25 cellular contexts compared by ENCODE assay signal in genomic region chr19:19304186-19304975, GRCh38. TPM values are rescaled to one million over a fixed set of nuclear protein-coding genes. Genes with fewer than 3 reads are reported as not detected.
DNase-seq lines count a peak whose midpoint lies in the region; ATAC-seq and TF ChIP-seq lines count a peak whose summit lies in the region.
"Had no signal": no experiment of that assay in that cellular context is flagged by ENCODE, and none has a peak within 500 bp of the region (broad histone marks: within the 10 kb centered on the region; RNA-seq: fewer than 3 reads in every experiment).

No MANE protein-coding gene starts in this region.

- H3K4me1 Mint-ChIP-seq in T-helper 2 cell treated with Interferon-gamma antibody and Interleukin-4, amounts not matched to agents 5 μg/mL and 100 μg/mL, for 36 hours (ENCODE audit: low read depth), result no peaks in the 10 kb centered on the region
- H3K4me1 Mint-ChIP-seq: CD14-positive monocyte, neural crest cell had no signal

- H3K27me3 ChIP-seq in adrenal gland, result no peaks in the 10 kb centered on the region
- no peaks in the 10 kb centered on the region for H3K27me3 ChIP-seq in left ventricle myocardium inferior (ENCODE audit: low read depth)
- no peaks in the 10 kb centered on the region for H3K27me3 ChIP-seq in sigmoid colon
- H3K27me3 ChIP-seq: esophagus muscularis mucosa, spleen, upper lobe of left lung had no signal

- peaks cover 22% of the 10 kb centered on the region for H3K36me3 Mint-ChIP-seq in T-helper 2 cell treated with Interferon-gamma antibody and Interleukin-4, amounts not matched to agents 5 μg/mL and 100 μg/mL, for 36 hours (ENCODE audit: low read depth)

- H3K36me3 ChIP-seq in adrenal gland (replicated peaks in 1 of 2), result peaks cover 0 to 78% of the 10 kb centered on the region in 2 donors
- H3K36me3 ChIP-seq in left ventricle myocardium inferior, result peaks cover 92% of the 10 kb centered on the region
- peaks cover 37 to 94% (median 59%) of the 10 kb centered on the region in 4 donors for H3K36me3 ChIP-seq in sigmoid colon

- no peaks in the 10 kb centered on the region for H3K27me3 Mint-ChIP-seq in T-helper 2 cell treated with Interferon-gamma antibody and Interleukin-4, amounts not matched to agents 5 μg/mL and 100 μg/mL, for 36 hours (ENCODE audit: low read depth)
- H3K27me3 Mint-ChIP-seq: effector memory CD8-positive, alpha-beta T cell; stimulated activated naive CD8-positive, alpha-beta T cell treated with anti-CD3 and anti-CD28 coated beads, Interleukin-15, Interleukin-2, amounts not matched to agents 100 ng/mL and 50 ng/mL, for 24 hours had no signal

- TF ChIP-seq POLR2A in adrenal gland (IDR thresholded peaks at IDR 0.05), result no peak
- TF ChIP-seq POLR2A in sigmoid colon (IDR thresholded peaks at IDR 0.05), result no peak

- no peaks in the 10 kb centered on the region for H3K9me3 Mint-ChIP-seq in T-helper 2 cell treated with Interferon-gamma antibody and Interleukin-4, amounts not matched to agents 5 μg/mL and 100 μg/mL, for 36 hours
- H3K9me3 Mint-ChIP-seq: effector memory CD8-positive, alpha-beta T cell; neural crest cell; stimulated activated naive CD8-positive, alpha-beta T cell treated with anti-CD3 and anti-CD28 coated beads, Interleukin-15, Interleukin-2, amounts not matched to agents 100 ng/mL and 50 ng/mL, for 24 hours had no signal

- no peak overlapping the region for H3K27ac Mint-ChIP-seq in T-helper 2 cell treated with Interferon-gamma antibody and Interleukin-4, amounts not matched to agents 5 μg/mL and 100 μg/mL, for 36 hours
- H3K27ac Mint-ChIP-seq: activated CD8-positive, alpha-beta T cell treated with anti-CD3 and anti-CD28 coated beads, Interleukin-2, amount 10 ng/mL, durations not matched to agents 7 days and 5 days; effector memory CD8-positive, alpha-beta T cell; stimulated activated naive CD8-positive, alpha-beta T cell treated with anti-CD3 and anti-CD28 coated beads, Interleukin-15, Interleukin-2, amounts not matched to agents 100 ng/mL and 50 ng/mL, for 24 hours had no signal

- H3K27ac ChIP-seq in adrenal gland (peak overlapping the region in 2 of 5 donors; percentile 8 to 15), left ventricle myocardium inferior (replicated peaks) (peak overlapping the region; percentile 51), substantia nigra (ENCODE audit: low read depth, low read length, poor library complexity, severe bottlenecking) (no peak overlapping the region), sigmoid colon (no peak overlapping the region)
- H3K27ac ChIP-seq: esophagus muscularis mucosa, spleen, upper lobe of left lung had no signal

- H3K4me1 ChIP-seq in adrenal gland (replicated peaks in 1 of 2), result peaks cover 0 to 11% of the 10 kb centered on the region in 2 donors
- peaks cover 11% of the 10 kb centered on the region for H3K4me1 ChIP-seq in left ventricle myocardium inferior
- H3K4me1 ChIP-seq in sigmoid colon, result no peaks in the 10 kb centered on the region
- H3K4me1 ChIP-seq: esophagus muscularis mucosa, spleen, upper lobe of left lung had no signal

- TF ChIP-seq CTCF in adrenal gland (IDR thresholded peaks at IDR 0.05), result no peak
- TF ChIP-seq CTCF in left ventricle myocardium inferior (IDR thresholded peaks at IDR 0.05; ENCODE audit: borderline replicate concordance), result no peak
- TF ChIP-seq CTCF in sigmoid colon (IDR thresholded peaks at IDR 0.05), result no peak

- H3K4me3 ChIP-seq in adrenal gland (no peak overlapping the region), left ventricle myocardium inferior (no peak overlapping the region), sigmoid colon (no peak overlapping the region)
- H3K4me3 ChIP-seq: esophagus muscularis mucosa, spleen, upper lobe of left lung had no signal

- peak; percentile 1 for DNase-seq in NCI-H2171 treated with DMSO at 0.1 percent for 48 hours (lab: John Stamatoyannopoulos, UW)
- DNase-seq in NCI-H2171 (lab: John Stamatoyannopoulos, UW), result no peak
- peak; percentile 54 to 92 (median 80) for DNase-seq in adrenal gland
- DNase-seq in left ventricle myocardium inferior, result peak; percentile 41
- DNase-seq in substantia nigra (lab: John Stamatoyannopoulos, UW), result peak in 29 of 49 donors; percentile 5 to 80 (median 23)
- no peak for DNase-seq in T-helper 2 cell treated with Interferon-gamma antibody and Interleukin-4, amounts not matched to agents 5 μg/mL and 100 μg/mL, for 36 hours (ENCODE audit: low spot score)
- DNase-seq in sigmoid colon, result no peak
- DNase-seq: activated CD8-positive, alpha-beta T cell treated with anti-CD3 and anti-CD28 coated beads, Interleukin-2, amount 10 ng/mL, durations not matched to agents 7 days and 5 days; activated naive CD4-positive, alpha-beta T cell treated with Interleukin-2 at 50 U/mL for 16 hours; activated T-cell treated with anti-CD3 and anti-CD28 coated beads, Interleukin-2, amount 50 U/mL, for 1 hour; aorta; effector memory CD8-positive, alpha-beta T cell; GDM1; NCI-H187 treated with DMSO at 0.1 percent for 48 hours; NCI-H446; spleen; stimulated activated CD4-positive, alpha-beta T cell treated with anti-CD3 and anti-CD28 coated beads, Interleukin-4, amount 100 ng/mL, for 24 hours; T1000; upper lobe of left lung had no signal

- no peak overlapping the region for H3K4me3 Mint-ChIP-seq in T-helper 2 cell treated with Interferon-gamma antibody and Interleukin-4, amounts not matched to agents 5 μg/mL and 100 μg/mL, for 36 hours
- H3K4me3 Mint-ChIP-seq: activated CD8-positive, alpha-beta T cell treated with anti-CD3 and anti-CD28 coated beads, Interleukin-2, amount 10 ng/mL, durations not matched to agents 7 days and 5 days; CD14-positive monocyte; effector memory CD8-positive, alpha-beta T cell; neural crest cell; stimulated activated naive CD8-positive, alpha-beta T cell treated with anti-CD3 and anti-CD28 coated beads, Interleukin-15, Interleukin-2, amounts not matched to agents 100 ng/mL and 50 ng/mL, for 24 hours had no signal

- TF ChIP-seq EP300 in sigmoid colon (IDR thresholded peaks at IDR 0.05), result no peak

- intact Hi-C loops in adrenal gland (cut with DNase I), result no loop called here
- intact Hi-C loops in left ventricle myocardium inferior (cut with micrococcal nuclease), result no loop called here
- intact Hi-C loops in sigmoid colon (cut with DNase I), result no loop called here

- no peak for ATAC-seq in GM18519 (IDR thresholded peaks at IDR 0.05; ENCODE audit: low FRiP score, unreplicated experiment)
- ATAC-seq: activated CD8-positive, alpha-beta T cell treated with anti-CD3 and anti-CD28 coated beads, Interleukin-2, amount 10 ng/mL, durations not matched to agents 7 days and 5 days; effector memory CD8-positive, alpha-beta T cell; left lobe of liver had no signal

- WGBS in adrenal gland, 4 donors, result 70 to 83% (median 74%) methylated on average over 9 to 14 of the region's 14 CpGs
- WGBS in sigmoid colon, 2 donors, result 94 to 95% methylated on average over 14 of the region's 14 CpGs

- H3K9me3 ChIP-seq in adrenal gland (replicated peaks in 1 of 3), result no peaks in the 10 kb centered on the region
- H3K9me3 ChIP-seq in left ventricle myocardium inferior (replicated peaks), result no peaks in the 10 kb centered on the region
- H3K9me3 ChIP-seq in sigmoid colon, result no peaks in the 10 kb centered on the region
- H3K9me3 ChIP-seq: esophagus muscularis mucosa, spleen, upper lobe of left lung had no signal

RNA-seq across cellular contexts. Expression of gene SUGP1, which starts 15.9 kb away (rescaled TPM):
- total RNA-seq in adrenal gland, result 10 to 100 TPM; 25.5 to 74.7 (median 53.2) TPM
- 100 to 1,000 TPM in 1 of 3 donors, 10 to 100 TPM in 2; 55.9 to 130 (median 91.0) TPM for polyA plus RNA-seq in adrenal gland
- 44.7 TPM for total RNA-seq in left ventricle myocardium inferior
- 10 to 100 TPM; 28.8 to 51.0 (median 36.8) TPM for total RNA-seq in sigmoid colon
- 10 to 100 TPM; 21.0 to 36.7 (median 29.6) TPM for polyA plus RNA-seq in sigmoid colon

RNA-seq across cellular contexts. Expression of gene MAU2, which starts 16.2 kb away (rescaled TPM):
- total RNA-seq in adrenal gland (10 to 100 TPM; 32.3 to 64.8 (median 49.3) TPM), left ventricle myocardium inferior (33.0 TPM), sigmoid colon (10 to 100 TPM; 31.0 to 94.4 (median 44.3) TPM)
- polyA plus RNA-seq in adrenal gland (10 to 100 TPM; 14.9 to 41.3 (median 29.5) TPM), sigmoid colon (10 to 100 TPM in 2 of 3 donors, 1 to 10 TPM in 1; 7.8 to 33.3 (median 10.2) TPM)

RNA-seq across cellular contexts. Expression of gene TM6SF2, which starts 31.3 kb away (rescaled TPM):
- 1 to 10 TPM in 1 of 8 donors, under 1 TPM in 3, not detected in 4; 0.28 to 1.1 (median 0.55) TPM for total RNA-seq in adrenal gland
- 1 to 10 TPM in 2 of 3 donors, under 1 TPM in 1; 0.26 to 5.3 (median 1.3) TPM for polyA plus RNA-seq in adrenal gland
- total RNA-seq in left ventricle myocardium inferior, result 0.30 TPM
- total RNA-seq in sigmoid colon, result 1 to 10 TPM in 2 of 4 donors, not detected in 2; 1.1 TPM
- 1 to 10 TPM; 1.6 to 5.4 (median 3.0) TPM for polyA plus RNA-seq in sigmoid colon
- total RNA-seq: activated CD8-positive, alpha-beta T cell treated with anti-CD3 and anti-CD28 coated beads, Interleukin-2, amount 10 ng/mL, durations not matched to agents 7 days and 5 days had no signal
- polyA plus RNA-seq: CD14-positive monocyte had no signal

Comparison
In these comparisons a context has a peak if more than half of its experiments do, and no peak if none do; other contexts are left out.
1. DNase-seq: peak in NCI-H2171 treated with DMSO at 0.1 percent for 48 hours (single experiment), adrenal gland (7 of 7), left ventricle myocardium inferior (single experiment) and substantia nigra (29 of 49); none in NCI-H2171 (single experiment), T-helper 2 cell treated with Interferon-gamma antibody and Interleukin-4, amounts not matched to agents 5 μg/mL and 100 μg/mL, for 36 hours (single experiment) and sigmoid colon (single experiment).